30 cellular contexts compared by ENCODE assay signal in genomic region chr13:106915146-106915545, GRCh38.
"Had no signal": no experiment of that assay in that cellular context is flagged by ENCODE, and none has a peak within 500 bp of the region (broad histone marks: within the 10 kb centered on the region; RNA-seq: fewer than 3 reads in every experiment).

No MANE protein-coding gene starts in this region.

- H3K79me2 ChIP-seq: parathyroid adenoma had no signal

- H3K27me3 Mint-ChIP-seq: activated T-helper 17 cell treated with anti-CD3 and anti-CD28 coated beads, Interleukin-2, amount 50 U/mL, for 72 hours had no signal

- H3K4me3 ChIP-seq: breast epithelium, esophagus squamous epithelium, left ventricle myocardium inferior, lung, mucosa of descending colon, right atrium auricular region, testis, transverse colon, vagina had no signal

- ATAC-seq: activated CD8-positive, alpha-beta T cell treated with anti-CD3 and anti-CD28 coated beads for 36 hours; activated T-cell treated with anti-CD3 and anti-CD28 coated beads, Interleukin-2, amount 50 U/mL, for 4 hours; activated T-helper 17 cell treated with anti-CD3 and anti-CD28 coated beads, Interleukin-2, amount 50 U/mL, for 72 hours; heart right ventricle; mucosa of descending colon; natural killer cell treated with Interleukin-12 subunit alpha and Interleukin-12 subunit beta and Interleukin-15 and Interleukin-18, amount 100 ng/mL, for 72 hours had no signal

- H3K27me3 ChIP-seq: breast epithelium, esophagus squamous epithelium, right atrium auricular region, testis, transverse colon, vagina had no signal

- H3K4me3 Mint-ChIP-seq: activated CD8-positive, alpha-beta T cell treated with anti-CD3 and anti-CD28 coated beads for 36 hours; activated T-cell treated with anti-CD3 and anti-CD28 coated beads, Interleukin-2, amount 50 U/mL, for 4 hours; activated T-helper 17 cell treated with anti-CD3 and anti-CD28 coated beads, Interleukin-2, amount 50 U/mL, for 72 hours; natural killer cell treated with Interleukin-12 subunit alpha and Interleukin-12 subunit beta and Interleukin-15 and Interleukin-18, amount 100 ng/mL, for 72 hours had no signal

- H2AFZ ChIP-seq: parathyroid adenoma had no signal

- H3K27ac ChIP-seq: breast epithelium, epithelial cell of prostate, esophagus squamous epithelium, right atrium auricular region, testis, transverse colon, vagina had no signal

- H3K27ac Mint-ChIP-seq: activated CD8-positive, alpha-beta T cell treated with anti-CD3 and anti-CD28 coated beads for 36 hours; activated T-helper 17 cell treated with anti-CD3 and anti-CD28 coated beads, Interleukin-2, amount 50 U/mL, for 72 hours; natural killer cell treated with Interleukin-12 subunit alpha and Interleukin-12 subunit beta and Interleukin-15 and Interleukin-18, amount 100 ng/mL, for 72 hours had no signal

- DNase-seq: activated CD4-positive, alpha-beta T cell treated with anti-CD3 and anti-CD28 coated beads for 1 hour; activated CD4-positive, alpha-beta T cell treated with anti-CD3 and anti-CD28 coated beads, Interleukin-2, amount 50 U/mL, for 1 hour; activated CD8-positive, alpha-beta T cell treated with anti-CD3 and anti-CD28 coated beads for 36 hours; activated gamma-delta T cell treated with Interleukin-2 at 50 U/mL for 16 hours; activated naive CD4-positive, alpha-beta T cell treated with anti-CD3 and anti-CD28 coated beads, Interleukin-2, amount 50 U/mL, for 16 hours; activated T-cell treated with anti-CD3 and anti-CD28 coated beads, Interleukin-2, amount 50 U/mL, for 4 hours; central memory CD4-positive, alpha-beta T cell; dermis blood vessel endothelial cell; effector CD4-positive, alpha-beta T cell; esophagus squamous epithelium; foreskin melanocyte; heart right ventricle; kidney glomerular epithelial cell; left ventricle myocardium inferior; mesendoderm; mucosa of descending colon; stimulated activated CD4-positive, alpha-beta T cell treated with anti-CD3 and anti-CD28 coated beads, Interleukin-15, amount 100 ng/mL, for 24 hours; stimulated activated CD4-positive, alpha-beta T cell treated with anti-CD3 and anti-CD28 coated beads, Interleukin-2, amount 100 ng/mL, for 24 hours; stimulated activated naive CD4-positive, alpha-beta T cell; T-helper 2 cell; testis; transverse colon had no signal

- H3K36me3 ChIP-seq: breast epithelium, esophagus squamous epithelium, heart right ventricle, left ventricle myocardium inferior, right atrium auricular region, transverse colon, vagina had no signal

- H3K4me1 ChIP-seq: breast epithelium, parathyroid adenoma, testis, vagina had no signal

- H3K9me3 Mint-ChIP-seq: activated CD8-positive, alpha-beta T cell treated with anti-CD3 and anti-CD28 coated beads for 36 hours; activated T-cell treated with anti-CD3 and anti-CD28 coated beads, Interleukin-2, amount 50 U/mL, for 4 hours; natural killer cell treated with Interleukin-12 subunit alpha and Interleukin-12 subunit beta and Interleukin-15 and Interleukin-18, amount 100 ng/mL, for 72 hours had no signal

- H3K36me3 Mint-ChIP-seq: natural killer cell treated with Interleukin-12 subunit alpha and Interleukin-12 subunit beta and Interleukin-15 and Interleukin-18, amount 100 ng/mL, for 72 hours had no signal

- H3K9me3 ChIP-seq: breast epithelium, esophagus squamous epithelium, heart right ventricle, left ventricle myocardium inferior, mucosa of descending colon, right atrium auricular region, testis, transverse colon, vagina had no signal
